30 cellular contexts compared by ENCODE assay signal in genomic region chr11:113331988-113332387, GRCh38. TPM values are rescaled to one million over a fixed set of nuclear protein-coding genes. Genes with fewer than 3 reads are reported as not detected.
"Had no signal": no experiment of that assay in that cellular context is flagged by ENCODE, and none has a peak within 500 bp of the region (broad histone marks: within the 10 kb centered on the region; RNA-seq: fewer than 3 reads in every experiment).

No MANE protein-coding gene starts in this region.

- DNase-seq: activated CD4-positive, alpha-beta T cell treated with anti-CD3 and anti-CD28 coated beads for 48 hours; activated CD4-positive, alpha-beta T cell treated with anti-CD3 and anti-CD28 coated beads, Interleukin-2, amount 50 U/mL, for 48 hours; activated CD8-positive, alpha-beta memory T cell treated with anti-CD3 and anti-CD28 coated beads for 24 hours; activated gamma-delta T cell; activated naive CD4-positive, alpha-beta T cell treated with anti-CD3 and anti-CD28 coated beads, Interleukin-2, amount 10 ng/mL, durations not matched to agents 7 days and 5 days; cerebellar nuclear complex; colonic mucosa; effector CD8-positive, alpha-beta T cell; left cardiac atrium; mammary epithelial cell; midbrain; naive thymus-derived CD4-positive, alpha-beta T cell; occipital lobe; psoas muscle; stimulated activated CD4-positive, alpha-beta T cell treated with anti-CD3 and anti-CD28 coated beads, Interleukin-1b, Interleukin-23, amount 100 ng/mL, for 48 hours; stimulated activated naive B cell treated with anti-CD40 and anti-IgM and Interleukin-4, amounts not matched to agents 10 μg/mL and 1 μg/mL and 100 μg/mL, for 72 hours; stomach; SW 1271; T-helper 9 cell; thyroid gland; upper lobe of left lung had no signal

- H3K4me1 Mint-ChIP-seq: activated naive CD4-positive, alpha-beta T cell treated with anti-CD3 and anti-CD28 coated beads, Interleukin-2, amount 10 ng/mL, durations not matched to agents 7 days and 5 days; neural crest cell; stimulated activated naive B cell treated with anti-CD40 and anti-IgM and Interleukin-4, amounts not matched to agents 10 μg/mL and 1 μg/mL and 100 μg/mL, for 72 hours had no signal

- H3K9ac ChIP-seq: parathyroid adenoma had no signal

- H3K4me3 Mint-ChIP-seq: activated naive CD4-positive, alpha-beta T cell treated with anti-CD3 and anti-CD28 coated beads, Interleukin-2, amount 10 ng/mL, durations not matched to agents 7 days and 5 days; activated T-helper 1 cell treated with anti-CD3 and anti-CD28 coated beads, Interleukin-12 subunit alpha, Interleukin-12 subunit beta, Interleukin-2, Interleukin-4 antibody, amounts not matched to agents 30 ng/mL and 10 ng/mL and 1 ng/mL, durations not matched to agents 14 hours and 24 hours and 36 hours; naive thymus-derived CD4-positive, alpha-beta T cell; neural crest cell; stimulated activated naive B cell treated with anti-CD40 and anti-IgM and Interleukin-4, amounts not matched to agents 10 μg/mL and 1 μg/mL and 100 μg/mL, for 72 hours; T-helper 1 cell treated with Interleukin-12 subunit alpha and Interleukin-12 subunit beta and Interleukin-4 antibody, amounts not matched to agents 30 μg/mL and 1 μg/mL, for 36 hours had no signal

- H3K9me3 ChIP-seq: colonic mucosa, stomach, thyroid gland, upper lobe of left lung had no signal

- H3K4me1 ChIP-seq: colonic mucosa, parathyroid adenoma, stomach, thyroid gland, upper lobe of left lung had no signal

- ATAC-seq: activated CD4-positive, CD25-positive, alpha-beta regulatory T cell treated with anti-CD3 and anti-CD28 coated beads, Interleukin-2, amount 50 U/mL, for 24 hours; naive thymus-derived CD4-positive, alpha-beta T cell; psoas muscle; stimulated activated naive B cell treated with anti-CD40 and anti-IgM and Interleukin-4, amounts not matched to agents 10 μg/mL and 1 μg/mL and 100 μg/mL, for 72 hours had no signal

- H3K9me3 Mint-ChIP-seq: activated naive CD4-positive, alpha-beta T cell treated with anti-CD3 and anti-CD28 coated beads, Interleukin-2, amount 10 ng/mL, durations not matched to agents 7 days and 5 days; activated T-helper 1 cell treated with anti-CD3 and anti-CD28 coated beads, Interleukin-12 subunit alpha, Interleukin-12 subunit beta, Interleukin-2, Interleukin-4 antibody, amounts not matched to agents 30 ng/mL and 10 ng/mL and 1 ng/mL, durations not matched to agents 14 hours and 24 hours and 36 hours; neural crest cell; T-helper 1 cell treated with Interleukin-12 subunit alpha and Interleukin-12 subunit beta and Interleukin-4 antibody, amounts not matched to agents 30 μg/mL and 1 μg/mL, for 36 hours had no signal

- H3K27me3 ChIP-seq: colonic mucosa, stomach, thyroid gland, upper lobe of left lung had no signal

- H3K36me3 ChIP-seq: colonic mucosa had no signal

- H3K4me3 ChIP-seq: colonic mucosa, psoas muscle, smooth muscle cell, stomach, thyroid gland, upper lobe of left lung had no signal

- H3K27ac Mint-ChIP-seq: activated naive CD4-positive, alpha-beta T cell treated with anti-CD3 and anti-CD28 coated beads, Interleukin-2, amount 10 ng/mL, durations not matched to agents 7 days and 5 days; activated T-helper 1 cell treated with anti-CD3 and anti-CD28 coated beads, Interleukin-12 subunit alpha, Interleukin-12 subunit beta, Interleukin-2, Interleukin-4 antibody, amounts not matched to agents 30 ng/mL and 10 ng/mL and 1 ng/mL, durations not matched to agents 14 hours and 24 hours and 36 hours; stimulated activated naive B cell treated with anti-CD40 and anti-IgM and Interleukin-4, amounts not matched to agents 10 μg/mL and 1 μg/mL and 100 μg/mL, for 72 hours; T-helper 1 cell treated with Interleukin-12 subunit alpha and Interleukin-12 subunit beta and Interleukin-4 antibody, amounts not matched to agents 30 μg/mL and 1 μg/mL, for 36 hours had no signal

- H3K27me3 Mint-ChIP-seq: activated naive CD4-positive, alpha-beta T cell treated with anti-CD3 and anti-CD28 coated beads, Interleukin-2, amount 10 ng/mL, durations not matched to agents 7 days and 5 days; naive thymus-derived CD4-positive, alpha-beta T cell; stimulated activated naive B cell treated with anti-CD40 and anti-IgM and Interleukin-4, amounts not matched to agents 10 μg/mL and 1 μg/mL and 100 μg/mL, for 72 hours had no signal

RNA-seq across cellular contexts. Expression of gene ANKK1, which starts 55.6 kb away (rescaled TPM):
- total RNA-seq: activated T-helper 1 cell treated with anti-CD3 and anti-CD28 coated beads, Interleukin-12 subunit alpha, Interleukin-12 subunit beta, Interleukin-2, Interleukin-4 antibody, amounts not matched to agents 30 ng/mL and 10 ng/mL and 1 ng/mL, durations not matched to agents 14 hours and 24 hours and 36 hours; dermis microvascular lymphatic vessel endothelial cell; fibroblast of lung; frontal cortex; occipital lobe; smooth muscle cell; stomach had no signal
